Comparison of ENCODE assay signal across 11 cellular contexts in genomic region chr21:31713973-31714740, GRCh38. TPM values are rescaled to one million over a fixed set of nuclear protein-coding genes. Genes with fewer than 3 reads are reported as not detected.
DNase-seq lines count a peak whose midpoint lies in the region; ATAC-seq and TF ChIP-seq lines count a peak whose summit lies in the region.
"Had no signal": no experiment of that assay in that cellular context is flagged by ENCODE, and none has a peak within 500 bp of the region (broad histone marks: within the 10 kb centered on the region; RNA-seq: fewer than 3 reads in every experiment).

No MANE protein-coding gene starts in this region.

- H3K36me3 ChIP-seq in left ventricle myocardium inferior (no peaks in the 10 kb centered on the region), brain microvascular endothelial cell (replicated peaks) (no peaks in the 10 kb centered on the region), suprapubic skin (no peaks in the 10 kb centered on the region)
- no peaks in the 10 kb centered on the region for H3K36me3 ChIP-seq in CD8-positive, alpha-beta T cell (ENCODE audit: insufficient read depth, low read length)
- H3K36me3 ChIP-seq: thoracic aorta had no signal

- intact Hi-C loops in Right ventricle myocardium superior (cut with DNase I), result no loop called here
- intact Hi-C loops in left ventricle myocardium inferior (cut with micrococcal nuclease), result no loop called here
- intact Hi-C loops in CD8-positive, alpha-beta T cell (cut with DNase I, micrococcal nuclease), result no loop called here

- peaks cover 2% of the 10 kb centered on the region for H3K36me3 Mint-ChIP-seq in IgD-negative memory B cell
- no peaks in the 10 kb centered on the region for H3K36me3 Mint-ChIP-seq in CD8-positive, alpha-beta T cell

- DNase-seq in Right ventricle myocardium superior (no peak), left ventricle myocardium inferior (no peak), brain microvascular endothelial cell (peak; percentile 40), suprapubic skin (ENCODE audit: low spot score in 2 of 2) (no peak), NCI-H1694 treated with DMSO at 0.1 percent for 48 hours (lab: John Stamatoyannopoulos, UW) (no peak)
- no peak for DNase-seq in stimulated activated naive CD8-positive, alpha-beta T cell treated with anti-CD3 and anti-CD28 coated beads, Interleukin-15, amount 100 ng/mL, for 72 hours
- no peak for DNase-seq in CD8-positive, alpha-beta T cell

- no peaks in the 10 kb centered on the region for H3K27me3 Mint-ChIP-seq in IgD-negative memory B cell
- H3K27me3 Mint-ChIP-seq in stimulated activated naive CD8-positive, alpha-beta T cell treated with anti-CD3 and anti-CD28 coated beads, Interleukin-15, amount 100 ng/mL, for 72 hours, result no peaks in the 10 kb centered on the region
- no peaks in the 10 kb centered on the region for H3K27me3 Mint-ChIP-seq in CD8-positive, alpha-beta T cell (ENCODE audit: low read depth)

- TF ChIP-seq EP300 in suprapubic skin (IDR thresholded peaks at IDR 0.05), result no peak

- POLR2A ChIA-PET in CD8-positive, alpha-beta T cell (lab: Charles Lee), result interaction anchor here (0.8 kb wide), 1 partner anchor 59 kb away, joined by 3 read pairs; no protein-coding TSS in a partner anchor

- peak; percentile 24 for ATAC-seq in Right ventricle myocardium superior (ENCODE audit: poor library complexity)
- ATAC-seq in stimulated activated naive CD8-positive, alpha-beta T cell treated with anti-CD3 and anti-CD28 coated beads, Interleukin-15, amount 100 ng/mL, for 72 hours, result peak; percentile 94
- no peak for ATAC-seq in CD8-positive, alpha-beta T cell

- no peaks in the 10 kb centered on the region for H3K9me3 ChIP-seq in left ventricle myocardium inferior (replicated peaks)
- H3K9me3 ChIP-seq in suprapubic skin, result no peaks in the 10 kb centered on the region
- no peaks in the 10 kb centered on the region for H3K9me3 ChIP-seq in CD8-positive, alpha-beta T cell (ENCODE audit: low read length)
- H3K9me3 ChIP-seq: thoracic aorta had no signal

- H3K4me3 ChIP-seq in left ventricle myocardium inferior, result no peak overlapping the region
- no peak overlapping the region for H3K4me3 ChIP-seq in brain microvascular endothelial cell (ENCODE audit: low read depth, low read length)
- H3K4me3 ChIP-seq in suprapubic skin, result no peak overlapping the region
- H3K4me3 ChIP-seq in CD8-positive, alpha-beta T cell (ENCODE audit: low read depth, low read length), result no peak overlapping the region
- H3K4me3 ChIP-seq: thoracic aorta had no signal

- no peak for TF ChIP-seq POLR2A in suprapubic skin (IDR thresholded peaks at IDR 0.05)

- WGBS in suprapubic skin, result 81% methylated on average over 5 of the region's 5 CpGs

- no peak for TF ChIP-seq CTCF in left ventricle myocardium inferior (IDR thresholded peaks at IDR 0.05; ENCODE audit: borderline replicate concordance)
- no peak for TF ChIP-seq CTCF in brain microvascular endothelial cell (IDR thresholded peaks at IDR 0.05; ENCODE audit: low read depth, low read length, missing control alignments)
- no peak for TF ChIP-seq CTCF in suprapubic skin (IDR thresholded peaks at IDR 0.05)
- TF ChIP-seq CTCF in CD8-positive, alpha-beta T cell (IDR thresholded peaks at IDR 0.05), result no peak

- H3K4me1 Mint-ChIP-seq in IgD-negative memory B cell, result peaks cover 73 to 80% (median 78%) of the 10 kb centered on the region in 3 donors
- peaks cover 77% of the 10 kb centered on the region for H3K4me1 Mint-ChIP-seq in stimulated activated naive CD8-positive, alpha-beta T cell treated with anti-CD3 and anti-CD28 coated beads, Interleukin-15, amount 100 ng/mL, for 72 hours
- peaks cover 83% of the 10 kb centered on the region for H3K4me1 Mint-ChIP-seq in CD8-positive, alpha-beta T cell (ENCODE audit: low read depth)

- H3K9me3 Mint-ChIP-seq in IgD-negative memory B cell, result no peaks in the 10 kb centered on the region
- H3K9me3 Mint-ChIP-seq in stimulated activated naive CD8-positive, alpha-beta T cell treated with anti-CD3 and anti-CD28 coated beads, Interleukin-15, amount 100 ng/mL, for 72 hours, result no peaks in the 10 kb centered on the region
- H3K9me3 Mint-ChIP-seq in CD8-positive, alpha-beta T cell, result no peaks in the 10 kb centered on the region

- H3K4me1 ChIP-seq in left ventricle myocardium inferior (peaks cover 76% of the 10 kb centered on the region), suprapubic skin (peaks cover 50% of the 10 kb centered on the region)
- H3K4me1 ChIP-seq in CD8-positive, alpha-beta T cell (ENCODE audit: insufficient read depth, low read length), result peaks cover 43% of the 10 kb centered on the region

- H3K27ac Mint-ChIP-seq in IgD-negative memory B cell, result peak overlapping the region in 2 of 3 donors; percentile 9 to 65
- peak overlapping the region in 1 of 2 donors; percentile 15 for H3K27ac Mint-ChIP-seq in stimulated activated naive CD8-positive, alpha-beta T cell treated with anti-CD3 and anti-CD28 coated beads, Interleukin-15, amount 100 ng/mL, for 72 hours
- no peak overlapping the region for H3K27ac Mint-ChIP-seq in CD8-positive, alpha-beta T cell

- no peaks in the 10 kb centered on the region for H3K27me3 ChIP-seq in left ventricle myocardium inferior (ENCODE audit: low read depth)
- no peaks in the 10 kb centered on the region for H3K27me3 ChIP-seq in brain microvascular endothelial cell (replicated peaks)
- no peaks in the 10 kb centered on the region for H3K27me3 ChIP-seq in suprapubic skin
- no peaks in the 10 kb centered on the region for H3K27me3 ChIP-seq in CD8-positive, alpha-beta T cell (ENCODE audit: insufficient read depth, low read length)

- H3K4me3 Mint-ChIP-seq in IgD-negative memory B cell, result peak overlapping the region in 3 of 4 donors; percentile 31 to 65 (median 60)
- peak overlapping the region in 1 of 2 donors; percentile 44 for H3K4me3 Mint-ChIP-seq in stimulated activated naive CD8-positive, alpha-beta T cell treated with anti-CD3 and anti-CD28 coated beads, Interleukin-15, amount 100 ng/mL, for 72 hours
- no peak overlapping the region for H3K4me3 Mint-ChIP-seq in CD8-positive, alpha-beta T cell

- CTCF ChIA-PET in CD8-positive, alpha-beta T cell (lab: Charles Lee), result no interaction called here

- in situ Hi-C loops in brain microvascular endothelial cell (cut with HindIII; ENCODE audit: low pct_ligation_motif_present, low sequenced_read_pairs), result no loop called here

- no peak overlapping the region for H3K27ac ChIP-seq in left ventricle myocardium inferior (replicated peaks)
- peak overlapping the region; percentile 32 for H3K27ac ChIP-seq in brain microvascular endothelial cell
- H3K27ac ChIP-seq in suprapubic skin, result no peak overlapping the region
- no peak overlapping the region for H3K27ac ChIP-seq in CD8-positive, alpha-beta T cell (ENCODE audit: low read depth, low read length)
- H3K27ac ChIP-seq: C4-2B, thoracic aorta, VCaP had no signal

RNA-seq across cellular contexts. Expression of gene SCAF4, which starts 17.8 kb away (rescaled TPM):
- total RNA-seq in Right ventricle myocardium superior, result 15.4 TPM
- 15.3 TPM for total RNA-seq in left ventricle myocardium inferior
- polyA plus RNA-seq in IgD-negative memory B cell, result 49.9 TPM
- 10 to 100 TPM; 23.6 to 41.5 (median 29.3) TPM for total RNA-seq in suprapubic skin
- 10 to 100 TPM; 53.0 to 53.4 TPM for total RNA-seq in CD8-positive, alpha-beta T cell

RNA-seq across cellular contexts. Expression of gene SOD1, which starts 54.7 kb away (rescaled TPM):
- total RNA-seq in Right ventricle myocardium superior, result 445 TPM
- total RNA-seq in left ventricle myocardium inferior, result 421 TPM
- 438 TPM for polyA plus RNA-seq in IgD-negative memory B cell
- total RNA-seq in suprapubic skin, result 100 to 1,000 TPM; 123 to 173 (median 144) TPM
- 100 to 1,000 TPM; 125 to 140 TPM for total RNA-seq in CD8-positive, alpha-beta T cell
